21 cellular contexts compared by ENCODE assay signal in genomic region chr3:141289228-141289772, GRCh38. TPM values are rescaled to one million over a fixed set of nuclear protein-coding genes. Genes with fewer than 3 reads are reported as not detected.
DNase-seq lines count a peak whose midpoint lies in the region; ATAC-seq and TF ChIP-seq lines count a peak whose summit lies in the region.
"Had no signal": no experiment of that assay in that cellular context is flagged by ENCODE, and none has a peak within 500 bp of the region (broad histone marks: within the 10 kb centered on the region; RNA-seq: fewer than 3 reads in every experiment).

No MANE protein-coding gene starts in this region.

- no peaks in the 10 kb centered on the region for H4K20me1 ChIP-seq in OCI-LY3 (ENCODE audit: insufficient read depth, low read length)

- no peak overlapping the region for H2AFZ ChIP-seq in OCI-LY3 (ENCODE audit: low read depth, low read length)

- H3K27me3 Mint-ChIP-seq in activated CD8-positive, alpha-beta memory T cell treated with anti-CD3 and anti-CD28 coated beads, Interleukin-2, amount 10 ng/mL, durations not matched to agents 7 days and 5 days, result no peaks in the 10 kb centered on the region

- no peak overlapping the region for H3K27ac ChIP-seq in OCI-LY3 (ENCODE audit: low read length)
- H3K27ac ChIP-seq in thyroid gland, result peak overlapping the region; percentile 13 to 64 (median 26)
- H3K27ac ChIP-seq in vagina, result no peak overlapping the region
- H3K27ac ChIP-seq: 22Rv1, C4-2B, Peyer's patch had no signal

- H3K4me1 ChIP-seq in OCI-LY3 (ENCODE audit: low read length) (peaks cover 18% of the 10 kb centered on the region), thyroid gland (peaks cover 35 to 46% of the 10 kb centered on the region in 2 donors), vagina (peaks cover 6% of the 10 kb centered on the region)
- H3K4me1 ChIP-seq: Peyer's patch had no signal

- H3K4me2 ChIP-seq in OCI-LY3 (ENCODE audit: low read length), result peak overlapping the region; percentile 26

- no peaks in the 10 kb centered on the region for H3K9me3 ChIP-seq in OCI-LY3 (ENCODE audit: insufficient read depth, low read length)
- no peaks in the 10 kb centered on the region for H3K9me3 ChIP-seq in thyroid gland
- H3K9me3 ChIP-seq in vagina, result no peaks in the 10 kb centered on the region
- H3K9me3 ChIP-seq: Peyer's patch had no signal

- ATAC-seq in activated CD8-positive, alpha-beta memory T cell treated with anti-CD3 and anti-CD28 coated beads, Interleukin-2, amount 10 ng/mL, durations not matched to agents 7 days and 5 days, result no peak
- ATAC-seq: HCT116, Right ventricle myocardium inferior had no signal

- no peak overlapping the region for H3K4me3 Mint-ChIP-seq in activated CD8-positive, alpha-beta memory T cell treated with anti-CD3 and anti-CD28 coated beads, Interleukin-2, amount 10 ng/mL, durations not matched to agents 7 days and 5 days

- no peak for TF ChIP-seq POLR2A in thyroid gland (IDR thresholded peaks at IDR 0.05)
- no peak for TF ChIP-seq POLR2A in vagina (IDR thresholded peaks at IDR 0.05)

- no peaks in the 10 kb centered on the region for H3K9me3 Mint-ChIP-seq in activated CD8-positive, alpha-beta memory T cell treated with anti-CD3 and anti-CD28 coated beads, Interleukin-2, amount 10 ng/mL, durations not matched to agents 7 days and 5 days (ENCODE audit: low read depth)

- DNase-seq in activated CD8-positive, alpha-beta memory T cell treated with anti-CD3 and anti-CD28 coated beads, Interleukin-2, amount 10 ng/mL, durations not matched to agents 7 days and 5 days, result peak; percentile 27
- DNase-seq in activated CD8-positive, alpha-beta memory T cell treated with anti-CD3 and anti-CD28 coated beads for 24 hours, result no peak
- DNase-seq in islet precursor cell, result peak; percentile 11
- peak; percentile 33 to 43 for DNase-seq in thyroid gland
- no peak for DNase-seq in RKO (ENCODE audit: low spot score)
- no peak for DNase-seq in vagina (ENCODE audit: extremely low spot score in 2 of 2)
- no peak for DNase-seq in HPDE6-E6E7 (ENCODE audit: extremely low spot score)
- DNase-seq: AML-193, DMS 273 treated with DMSO at 0.1 percent for 48 hours, DND-41, GOT3, NCI-H1105, NCI-H2081 treated with DMSO at 0.1 percent for 48 hours, NCI-H446 treated with DMSO at 0.1 percent for 48 hours, Peyer's patch had no signal

- 27 to 29% methylated on average over 2 of the region's 2 CpGs for WGBS in thyroid gland, 2 donors

- CTCF ChIA-PET in activated CD8-positive, alpha-beta memory T cell treated with anti-CD3 and anti-CD28 coated beads, Interleukin-2, amount 10 ng/mL, durations not matched to agents 7 days and 5 days (lab: Charles Lee), result no interaction called here

- no peaks in the 10 kb centered on the region for H3K36me3 ChIP-seq in OCI-LY3 (replicated peaks; ENCODE audit: low read depth, low read length)
- H3K36me3 ChIP-seq in thyroid gland, result no peaks in the 10 kb centered on the region
- peaks cover 0 to 4% of the 10 kb centered on the region in 2 donors for H3K36me3 ChIP-seq in vagina

- H3K27ac Mint-ChIP-seq in activated CD8-positive, alpha-beta memory T cell treated with anti-CD3 and anti-CD28 coated beads, Interleukin-2, amount 10 ng/mL, durations not matched to agents 7 days and 5 days, result no peak overlapping the region

- H3K36me3 Mint-ChIP-seq in activated CD8-positive, alpha-beta memory T cell treated with anti-CD3 and anti-CD28 coated beads, Interleukin-2, amount 10 ng/mL, durations not matched to agents 7 days and 5 days, result peaks cover 27% of the 10 kb centered on the region

- H3K9ac ChIP-seq in OCI-LY3 (ENCODE audit: low read length), result no peak overlapping the region

- H3K79me2 ChIP-seq in OCI-LY3 (ENCODE audit: low read length), result no peaks in the 10 kb centered on the region

- H3K4me3 ChIP-seq in OCI-LY3 (ENCODE audit: low read length), result no peak overlapping the region
- no peak overlapping the region for H3K4me3 ChIP-seq in thyroid gland (replicated peaks in 1 of 3)
- no peak overlapping the region for H3K4me3 ChIP-seq in vagina
- H3K4me3 ChIP-seq: K562, Peyer's patch had no signal

- intact Hi-C loops in thyroid gland (cut with DNase I) (no loop called here), vagina (cut with DNase I) (no loop called here)

- H3K4me1 Mint-ChIP-seq in activated CD8-positive, alpha-beta memory T cell treated with anti-CD3 and anti-CD28 coated beads, Interleukin-2, amount 10 ng/mL, durations not matched to agents 7 days and 5 days, result peaks cover 15% of the 10 kb centered on the region

- H3K27me3 ChIP-seq in OCI-LY3 (ENCODE audit: low read depth, low read length), result no peaks in the 10 kb centered on the region
- no peaks in the 10 kb centered on the region for H3K27me3 ChIP-seq in thyroid gland
- H3K27me3 ChIP-seq in vagina, result no peaks in the 10 kb centered on the region
- H3K27me3 ChIP-seq: Peyer's patch had no signal

- TF ChIP-seq CTCF in OCI-LY3 (IDR thresholded peaks at IDR 0.05; ENCODE audit: low read depth, low read length), result no peak
- TF ChIP-seq CTCF in thyroid gland (IDR thresholded peaks at IDR 0.05), result no peak
- TF ChIP-seq CTCF in vagina (IDR thresholded peaks at IDR 0.05), result no peak

RNA-seq across cellular contexts. Expression of gene PXYLP1, which starts 57.7 kb away (rescaled TPM):
- total RNA-seq in activated CD8-positive, alpha-beta memory T cell treated with anti-CD3 and anti-CD28 coated beads, Interleukin-2, amount 10 ng/mL, durations not matched to agents 7 days and 5 days, result 10 to 100 TPM; 10.3 to 18.4 TPM
- 10 to 100 TPM in 2 of 4 donors, 1 to 10 TPM in 2; 7.1 to 13.4 (median 10.3) TPM for total RNA-seq in thyroid gland
- total RNA-seq in vagina, result 16.7 TPM

Comparison
In these comparisons a context has a peak if more than half of its experiments do, and no peak if none do; other contexts are left out.
1. DNase-seq: peak in activated CD8-positive, alpha-beta memory T cell treated with anti-CD3 and anti-CD28 coated beads, Interleukin-2, amount 10 ng/mL, durations not matched to agents 7 days and 5 days (single experiment), islet precursor cell (single experiment) and thyroid gland (2 of 2); none in activated CD8-positive, alpha-beta memory T cell treated with anti-CD3 and anti-CD28 coated beads for 24 hours (single experiment), RKO (single experiment), vagina (0 of 2) and HPDE6-E6E7 (single experiment).
2. H3K27ac ChIP-seq: peak in thyroid gland (3 of 3); none in OCI-LY3 (single experiment) and vagina (single experiment).